Comparison of ENCODE assay signal across 10 cellular contexts in genomic region chr5:124658867-124659557, GRCh38.
A peak's percentile ranks its signal among the peaks of the same experiment; 100 is the strongest.
DNase-seq lines count a peak whose midpoint lies in the region; ATAC-seq and TF ChIP-seq lines count a peak whose summit lies in the region.
"Had no signal": no experiment of that assay in that cellular context is flagged by ENCODE, and none has a peak within 500 bp of the region (broad histone marks: within the 10 kb centered on the region; RNA-seq: fewer than 3 reads in every experiment).

No MANE protein-coding gene starts in this region.

- DNase-seq in NAMALWA (ENCODE audit: low spot score) = peak; percentile 34
- DNase-seq in activated B cell treated with CpG ODN at 0.5 μM for 24 hours = no peak
- DNase-seq in COLO829 (ENCODE audit: low spot score) = no peak
- DNase-seq in NCI-H2171 treated with DMSO at 0.1 percent for 48 hours (lab: John Stamatoyannopoulos, UW) = no peak
- no peak for DNase-seq in immature natural killer cell
- DNase-seq: amygdala, NCI-H2029 treated with DMSO at 0.1 percent for 48 hours had no signal

- H3K9me3 ChIP-seq in BLaER1 (no peaks in the 10 kb centered on the region), mesodermal cell (ENCODE audit: control insufficient read depth, low read length) (no peaks in the 10 kb centered on the region)

- peak overlapping the region; percentile 76 for H3K27ac Mint-ChIP-seq in activated B cell treated with CpG ODN at 0.5 μM for 24 hours
- H3K27ac Mint-ChIP-seq in immature natural killer cell = no peak overlapping the region

- H3K4me1 ChIP-seq in BLaER1 = peaks cover 98% of the 10 kb centered on the region
- H3K4me1 ChIP-seq in mesodermal cell (ENCODE audit: control insufficient read depth, insufficient read depth, low read length, poor library complexity, severe bottlenecking) = peaks cover 89% of the 10 kb centered on the region

- WGBS in mesodermal cell (ENCODE audit: insufficient coverage in 2 of 2), 2 experiments = 43% methylated on average over 1 of the region's 6 CpGs; no CpG with 5 or more reads in 1 of the 2 experiments

- H3K4me3 Mint-ChIP-seq in activated B cell treated with CpG ODN at 0.5 μM for 24 hours (peak overlapping the region; percentile 66), immature natural killer cell (peak overlapping the region in 1 of 5 donors; percentile 7)

- peaks cover 100% of the 10 kb centered on the region for H4K20me1 ChIP-seq in BLaER1

- H3K4me1 Mint-ChIP-seq in activated B cell treated with CpG ODN at 0.5 μM for 24 hours = peaks cover 38% of the 10 kb centered on the region
- peaks cover 0 to 3% of the 10 kb centered on the region in 2 donors for H3K4me1 Mint-ChIP-seq in immature natural killer cell

- H3K27me3 Mint-ChIP-seq in activated B cell treated with CpG ODN at 0.5 μM for 24 hours (no peaks in the 10 kb centered on the region), immature natural killer cell (ENCODE audit: low read depth in 3 of 3) (peaks cover 0 to 6% (median 2%) of the 10 kb centered on the region in 3 donors)

- POLR2A ChIA-PET in activated B cell treated with CpG ODN at 0.5 μM for 24 hours (lab: Charles Lee) = interaction anchor here (0.5 to 2.3 kb wide), 5 partner anchors 10 to 479 kb away, joined by 3 to 9 read pairs (median 3); no protein-coding TSS in a partner anchor

- ATAC-seq in activated B cell treated with CpG ODN at 0.5 μM for 24 hours (ENCODE audit: low read depth) = peak; percentile 41
- ATAC-seq in GM21526 (IDR thresholded peaks at IDR 0.05; ENCODE audit: low FRiP score, unreplicated experiment) = no peak

- H3K27ac ChIP-seq in BLaER1 = no peak overlapping the region
- peak overlapping the region; percentile 65 for H3K27ac ChIP-seq in mesodermal cell (ENCODE audit: low read depth, low read length, severe bottlenecking)

- peak overlapping the region; percentile 93 for H3K4me2 ChIP-seq in BLaER1

- no peaks in the 10 kb centered on the region for H3K27me3 ChIP-seq in BLaER1

- TF ChIP-seq CTCF in activated B cell treated with CpG ODN at 0.5 μM for 24 hours (IDR thresholded peaks at IDR 0.05) = no peak

- CTCF ChIA-PET in activated B cell treated with CpG ODN at 0.5 μM for 24 hours (lab: Charles Lee) = interaction anchor here (0.6 kb wide), 2 partner anchors 44 to 135 kb away, joined by 3 read pairs; no protein-coding TSS in a partner anchor

- no peaks in the 10 kb centered on the region for H3K9me3 Mint-ChIP-seq in activated B cell treated with CpG ODN at 0.5 μM for 24 hours
- no peaks in the 10 kb centered on the region for H3K9me3 Mint-ChIP-seq in immature natural killer cell

- no peak overlapping the region for H3K9ac ChIP-seq in BLaER1

- H3K4me3 ChIP-seq in BLaER1 = no peak overlapping the region
- no peak overlapping the region for H3K4me3 ChIP-seq in mesodermal cell (ENCODE audit: extremely low read depth, insufficient read depth, low read length, poor library complexity, severe bottlenecking)

- intact Hi-C loops in activated B cell treated with CpG ODN at 0.5 μM for 24 hours (cut with micrococcal nuclease) = no loop called here

- H3K36me3 Mint-ChIP-seq in activated B cell treated with CpG ODN at 0.5 μM for 24 hours (ENCODE audit: low read depth) (no peaks in the 10 kb centered on the region), immature natural killer cell (no peaks in the 10 kb centered on the region)

- H3K36me3 ChIP-seq in BLaER1 (peaks cover 82% of the 10 kb centered on the region), mesodermal cell (ENCODE audit: control insufficient read depth, insufficient read depth, low read length) (peaks cover 2% of the 10 kb centered on the region)
